20 cellular contexts compared by ENCODE assay signal in genomic region chr4:27239651-27240050, GRCh38.
A peak's percentile ranks its signal among the peaks of the same experiment; 100 is the strongest.
DNase-seq lines count a peak whose midpoint lies in the region; ATAC-seq and TF ChIP-seq lines count a peak whose summit lies in the region.
"Had no signal": no experiment of that assay in that cellular context is flagged by ENCODE, and none has a peak within 500 bp of the region (broad histone marks: within the 10 kb centered on the region; RNA-seq: fewer than 3 reads in every experiment).

No MANE protein-coding gene starts in this region.

- no TSS peak for BruUV-seq in mammary epithelial cell (replicated peaks; lab: Mats Ljungman, UMichigan)

- H3K4me3 ChIP-seq in mammary epithelial cell (replicated peaks in 1 of 3; ENCODE audit: insufficient read depth in 1 of 3, low read depth in 2 of 3, low read length in 3 of 3): no peak overlapping the region
- H3K4me3 ChIP-seq: PC-9 had no signal

- no peak overlapping the region for H2AFZ ChIP-seq in mammary epithelial cell (ENCODE audit: low read depth, low read length)
- H2AFZ ChIP-seq: PC-9 had no signal

- H3K79me2 ChIP-seq in mammary epithelial cell (ENCODE audit: insufficient read depth, low read length): no peaks in the 10 kb centered on the region

- H4K20me1 ChIP-seq in mammary epithelial cell (ENCODE audit: insufficient read depth, low read length): no peaks in the 10 kb centered on the region

- DNase-seq in NCI-H226: peak; percentile 10
- DNase-seq in mammary epithelial cell: peak; percentile 13
- DNase-seq in foreskin keratinocyte: peak; percentile 1 to 54
- DNase-seq in NOMO-1 (lab: John Stamatoyannopoulos, UW; ENCODE audit: unreplicated experiment in 2 of 2): no peak
- DNase-seq in nephron progenitor cell: no peak
- DNase-seq in ACHN: no peak
- DNase-seq in T-helper 9 cell: no peak
- DNase-seq: CD4-positive, alpha-beta T cell; DMS153; GDM1; HFFc6; KBM-7; NCI-H1417; NCI-H187; NCI-H2227 treated with DMSO at 0.1 percent for 48 hours; NCI-H524; PC-9; SIG-M5 had no signal

- H3K4me1 ChIP-seq in mammary epithelial cell (ENCODE audit: insufficient read depth, low read length): no peaks in the 10 kb centered on the region
- H3K4me1 ChIP-seq in foreskin keratinocyte: no peaks in the 10 kb centered on the region

- no peak for ATAC-seq in foreskin keratinocyte
- ATAC-seq: HepG2 had no signal

- H3K36me3 Mint-ChIP-seq in nephron progenitor cell (ENCODE audit: low read depth): no peaks in the 10 kb centered on the region

- in situ Hi-C loops in mammary epithelial cell (cut with MboI; ENCODE audit: low sequenced_read_pairs in 2 of 2) (no loop called here), ACHN (cut with HindIII; ENCODE audit: low pct_ligation_motif_present, low pct_unique_long_range_greater_than_20kb, low sequenced_read_pairs) (no loop called here)

- 15% methylated on average over 4 of the region's 4 CpGs for WGBS in mammary epithelial cell (ENCODE audit: low coverage, missing lambda C conversion rate)

- H3K4me3 Mint-ChIP-seq in nephron progenitor cell: no peak overlapping the region
- H3K4me3 Mint-ChIP-seq: CD4-positive, alpha-beta T cell; HFFc6 had no signal

- H3K9ac ChIP-seq in mammary epithelial cell (ENCODE audit: insufficient read depth, low read length): no peak overlapping the region

- CTCF ChIA-PET in mammary epithelial cell (lab: Charles Lee; ENCODE audit: low non-redundant PET): no interaction called here

- peaks cover 3% of the 10 kb centered on the region for H3K27me3 Mint-ChIP-seq in nephron progenitor cell (ENCODE audit: low read depth, poor library complexity)
- H3K27me3 Mint-ChIP-seq: CD4-positive, alpha-beta T cell had no signal

- no peaks in the 10 kb centered on the region for H3K9me3 ChIP-seq in mammary epithelial cell (replicated peaks; ENCODE audit: insufficient read depth, low read length)

- dilution Hi-C loops in mammary epithelial cell (cut with HindIII; ENCODE audit: low sequenced_read_pairs): no loop called here

- no peaks in the 10 kb centered on the region for H3K36me3 ChIP-seq in mammary epithelial cell (ENCODE audit: insufficient read depth, low read length)

- no peaks in the 10 kb centered on the region for H3K4me1 Mint-ChIP-seq in nephron progenitor cell

- H3K27ac Mint-ChIP-seq in nephron progenitor cell: no peak overlapping the region
- H3K27ac Mint-ChIP-seq: CD4-positive, alpha-beta T cell; HFFc6 had no signal

- intact Hi-C loops in mammary epithelial cell (cut with micrococcal nuclease): no loop called here

- no peak overlapping the region for H3K4me2 ChIP-seq in mammary epithelial cell (ENCODE audit: insufficient read depth, low read depth, low read length)
- H3K4me2 ChIP-seq: PC-9 had no signal

- H3K27ac ChIP-seq in mammary epithelial cell (ENCODE audit: insufficient read depth, low read depth, low read length) (no peak overlapping the region), foreskin keratinocyte (no peak overlapping the region)
- H3K27ac ChIP-seq: PC-9, RWPE1 had no signal

- H3K27me3 ChIP-seq in mammary epithelial cell (ENCODE audit: insufficient read depth, low read length): no peaks in the 10 kb centered on the region
- no peaks in the 10 kb centered on the region for H3K27me3 ChIP-seq in foreskin keratinocyte

- H3K9me3 Mint-ChIP-seq in nephron progenitor cell: peaks cover 11% of the 10 kb centered on the region
- H3K9me3 Mint-ChIP-seq: HFFc6 had no signal

- TF ChIP-seq CTCF in mammary epithelial cell (conservative IDR thresholded peaks at IDR 0.05 in 1 of 2, IDR thresholded peaks at IDR 0.05 in 1 of 2; ENCODE audit: extremely low read depth in 1 of 2, insufficient read depth in 1 of 2, low read depth in 1 of 2, low read length in 2 of 2) (no peak), foreskin keratinocyte (conservative IDR thresholded peaks at IDR 0.05) (no peak), nephron progenitor cell (IDR thresholded peaks at IDR 0.05) (no peak)

Comparison
In these comparisons a context has a peak if more than half of its experiments do, and no peak if none do; other contexts are left out.
1. DNase-seq: peak in NCI-H226 (single experiment), mammary epithelial cell (single experiment) and foreskin keratinocyte (2 of 2); none in NOMO-1 (0 of 2), nephron progenitor cell (single experiment), ACHN (single experiment) and T-helper 9 cell (single experiment).